8 cellular contexts compared by ENCODE assay signal in genomic region chr3:11643212-11644087, GRCh38. TPM values are rescaled to one million over a fixed set of nuclear protein-coding genes. Genes with fewer than 3 reads are reported as not detected.
DNase-seq lines count a peak whose midpoint lies in the region; ATAC-seq and TF ChIP-seq lines count a peak whose summit lies in the region.

Gene VGLL4, minus strand, starts transcription at chr3:11643915. Its CDS starts 397 bp downstream, at chr3:11643518.

- H3K36me3 ChIP-seq in HUES48 (ENCODE audit: control insufficient read depth, insufficient read depth, low read length) (no peaks in the 10 kb centered on the region), Peyer's patch (no peaks in the 10 kb centered on the region), esophagus squamous epithelium (no peaks in the 10 kb centered on the region)

- in situ Hi-C loops in Caki2 (cut with HindIII; ENCODE audit: low pct_unique_long_range_greater_than_20kb, low sequenced_read_pairs), result no loop called here

- H3K9me3 ChIP-seq in HUES48 (ENCODE audit: control insufficient read depth, insufficient read depth, low read length), result no peaks in the 10 kb centered on the region
- H3K9me3 ChIP-seq in Peyer's patch, result no peaks in the 10 kb centered on the region
- H3K9me3 ChIP-seq in esophagus squamous epithelium, result no peaks in the 10 kb centered on the region

- H3K4me3 ChIP-seq in HUES48 (ENCODE audit: low read depth, low read length) (peak within 1 kb of the TSS; percentile 87), Peyer's patch (peak within 1 kb of the TSS; percentile 54 to 81 (median 62)), esophagus squamous epithelium (peak within 1 kb of the TSS; percentile 51 to 73 (median 64))

- H3K4me1 Mint-ChIP-seq in activated T-cell treated with anti-CD3 and anti-CD28 coated beads, Interleukin-2, amount 50 U/mL, for 72 hours (ENCODE audit: low read depth), result peaks cover 48% of the 10 kb centered on the region

- peak within 1 kb of the TSS; percentile 90 for H3K9ac ChIP-seq in HUES48 (ENCODE audit: low read depth, low read length)

- H3K9me3 Mint-ChIP-seq in activated T-cell treated with anti-CD3 and anti-CD28 coated beads, Interleukin-2, amount 50 U/mL, for 72 hours, result no peaks in the 10 kb centered on the region

- peak in 1 of 6 experiments; percentile 24 for TF ChIP-seq CTCF in Peyer's patch (IDR thresholded peaks at IDR 0.05)
- TF ChIP-seq CTCF in esophagus squamous epithelium (IDR thresholded peaks at IDR 0.05), result peak in 2 of 6 experiments; percentile 9 to 27

- H3K27ac Mint-ChIP-seq in activated T-cell treated with anti-CD3 and anti-CD28 coated beads, Interleukin-2, amount 50 U/mL, for 72 hours, result peak within 1 kb of the TSS; percentile 99

- intact Hi-C loops in esophagus squamous epithelium (cut with DNase I), result loop anchor here (5.0 kb wide), 1 partner anchor 266 kb away; no protein-coding TSS in a partner anchor

- H3K27me3 ChIP-seq in HUES48 (ENCODE audit: control insufficient read depth, insufficient read depth, low read length) (no peaks in the 10 kb centered on the region), Peyer's patch (no peaks in the 10 kb centered on the region), esophagus squamous epithelium (no peaks in the 10 kb centered on the region)

- H3K27ac ChIP-seq in HUES48 (ENCODE audit: low read depth, low read length) (peak within 1 kb of the TSS; percentile 95), Peyer's patch (peak within 1 kb of the TSS; percentile 76 to 94 (median 84)), esophagus squamous epithelium (peak within 1 kb of the TSS; percentile 80 to 94 (median 88))

- H3K27me3 Mint-ChIP-seq in activated T-cell treated with anti-CD3 and anti-CD28 coated beads, Interleukin-2, amount 50 U/mL, for 72 hours (ENCODE audit: low read depth), result no peaks in the 10 kb centered on the region

- H3K36me3 Mint-ChIP-seq in activated T-cell treated with anti-CD3 and anti-CD28 coated beads, Interleukin-2, amount 50 U/mL, for 72 hours (ENCODE audit: insufficient read depth in 2 of 2), result peaks cover 2 to 4% of the 10 kb centered on the region in 2 donors

- DNase-seq in Caki2 (ENCODE audit: low read depth) (peak; percentile 81), Peyer's patch (peak; percentile 83 to 91 (median 83)), esophagus squamous epithelium (lab: John Stamatoyannopoulos, UW) (peak; percentile 20), myocyte (ENCODE audit: low read depth) (peak; percentile 90)
- DNase-seq in activated T-cell treated with anti-CD3 and anti-CD28 coated beads, Interleukin-2, amount 50 U/mL, for 72 hours, result peak; percentile 74 to 75
- DNase-seq in stimulated activated CD8-positive, alpha-beta memory T cell treated with anti-CD3 and anti-CD28 coated beads, Interleukin-7, amount 100 ng/mL, for 4 hours (ENCODE audit: low read depth in 2 of 2), result peak; percentile 43 to 58

- H3K4me3 Mint-ChIP-seq in activated T-cell treated with anti-CD3 and anti-CD28 coated beads, Interleukin-2, amount 50 U/mL, for 72 hours, result peak within 1 kb of the TSS; percentile 99 to 100

- TF ChIP-seq POLR2A in Peyer's patch (IDR thresholded peaks at IDR 0.05) (peak; percentile 29 to 31), esophagus squamous epithelium (IDR thresholded peaks at IDR 0.05) (peak in 3 of 4 donors; percentile 38 to 68 (median 53))

- ATAC-seq in GM21390 (IDR thresholded peaks at IDR 0.05; ENCODE audit: unreplicated experiment), result peak; percentile 67
- peak; percentile 74 to 77 for ATAC-seq in activated T-cell treated with anti-CD3 and anti-CD28 coated beads, Interleukin-2, amount 50 U/mL, for 72 hours (replicated peaks in 1 of 2)

- peaks cover 27% of the 10 kb centered on the region for H3K4me1 ChIP-seq in HUES48 (ENCODE audit: control insufficient read depth, insufficient read depth, low read length)
- peaks cover 0 to 29% (median 0%) of the 10 kb centered on the region in 4 donors for H3K4me1 ChIP-seq in Peyer's patch
- H3K4me1 ChIP-seq in esophagus squamous epithelium, result peaks cover 17 to 60% (median 19%) of the 10 kb centered on the region in 3 donors

- 0% methylated on average over 33 to 36 of the region's 42 CpGs for WGBS in esophagus squamous epithelium, 2 donors

RNA-seq across cellular contexts. Expression of gene VGLL4, which starts in this region (rescaled TPM):
- total RNA-seq in Caki2 (2014; rRNA removed; shearing (Covaris generic); ENCODE audit: low replicate concordance), result 54.9 and 65.8 TPM in 2 replicates
- total RNA-seq in Peyer's patch, result 10 to 100 TPM; 41.7 to 66.7 (median 59.4) TPM
- 10 to 100 TPM; 22.3 to 23.7 TPM for total RNA-seq in activated T-cell treated with anti-CD3 and anti-CD28 coated beads, Interleukin-2, amount 50 U/mL, for 72 hours
- total RNA-seq in esophagus squamous epithelium, result 10 to 100 TPM; 31.8 to 50.0 (median 44.5) TPM
- total RNA-seq in myocyte, result 71.9 and 102 TPM in 2 replicates
- polyA plus RNA-seq in myocyte (2012), result 60.3 TPM

Comparison
In these comparisons a context has a peak if more than half of its experiments do, and no peak if none do; other contexts are left out.
1. Peak in every context shown above with its lines: DNase-seq, ATAC-seq, H3K4me3 ChIP-seq and H3K27ac ChIP-seq.
2. DNase-seq: peak in every context shown above with its lines; median percentile 90 in myocyte; 83 in Peyer's patch; 81 in Caki2; 74 in activated T-cell treated with anti-CD3 and anti-CD28 coated beads, Interleukin-2, amount 50 U/mL, for 72 hours; 50 in stimulated activated CD8-positive, alpha-beta memory T cell treated with anti-CD3 and anti-CD28 coated beads, Interleukin-7, amount 100 ng/mL, for 4 hours; 20 in esophagus squamous epithelium.